1 cellular context compared by ENCODE assay signal in the genomic region with DNA sequence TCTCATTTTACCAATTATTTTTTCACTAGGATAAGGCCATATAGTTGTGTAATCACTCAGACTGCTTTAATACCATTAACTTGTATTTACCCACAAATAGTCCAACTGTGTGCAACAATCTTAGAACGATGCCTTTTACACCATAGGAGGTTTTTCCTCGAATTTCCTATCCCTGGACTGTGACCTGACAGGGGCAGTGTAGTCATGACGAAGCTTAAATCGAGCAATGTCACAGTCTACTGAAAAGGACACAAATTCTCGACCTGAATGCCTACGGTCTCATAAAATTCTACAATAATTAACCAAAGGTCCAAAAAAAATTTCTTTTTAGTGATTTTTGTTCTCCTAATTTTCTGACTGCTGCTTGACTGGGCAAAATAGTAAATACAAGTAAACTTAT.
A peak's percentile ranks its signal among the peaks of the same experiment; 100 is the strongest.
TF ChIP-seq lines count a peak whose summit lies in the region.

No MANE protein-coding gene starts in this region.

TF ChIP-seq in K562, 482 proteins besides CTCF, POLR2A, EP300 and RAD21 (continued from another document and continues in another):
- TF ChIP-seq ZFP91 (CRISPR knock-in tag; IDR thresholded peaks at IDR 0.05) (no peak), ZKSCAN1 (IDR thresholded peaks at IDR 0.05; ENCODE audit: low read depth, low read length) (no peak), REST (CRISPR knock-in tag; IDR thresholded peaks at IDR 0.05; ENCODE audit: low read depth) (no peak), ZNF699 (CRISPR knock-in tag; IDR thresholded peaks at IDR 0.05; ENCODE audit: insufficient replicate concordance) (no peak), NFE2L1 (tag; IDR thresholded peaks at IDR 0.05; ENCODE audit: borderline replicate concordance, low read depth) (no peak), SMAD1 (IDR thresholded peaks at IDR 0.05; ENCODE audit: low read depth, low read length, partially characterized antibody) (no peak), RFX1 (IDR thresholded peaks at IDR 0.05) (peak; percentile 14; the same call in 1 of the 2 replicates), ARID2 (IDR thresholded peaks at IDR 0.05) (no peak), ZNF174 (CRISPR knock-in tag; IDR thresholded peaks at IDR 0.05) (no peak), CBX1 (IDR thresholded peaks at IDR 0.05; ENCODE audit: low read depth) (no peak), ZFP1 (CRISPR knock-in tag; IDR thresholded peaks at IDR 0.05) (no peak), LCOR (CRISPR knock-in tag; IDR thresholded peaks at IDR 0.05) (no peak), NFE2 (IDR thresholded peaks at IDR 0.05; ENCODE audit: low read depth) (peak; percentile 63), FUS (optimal IDR thresholded peaks at IDR 0.05; ENCODE audit: low read depth, low read length) (no peak), ZNF316 (IDR thresholded peaks at IDR 0.05) (peak; percentile 52; the same call in 1 of the 2 replicates), PYGO2 (tag; IDR thresholded peaks at IDR 0.05) (no peak), ETV6 (IDR thresholded peaks at IDR 0.05; ENCODE audit: borderline replicate concordance in 1 of 2, low read depth in 2 of 2, low read length in 1 of 2) (no peak), ETV6 (CRISPR knock-in tag; IDR thresholded peaks at IDR 0.05; ENCODE audit: borderline replicate concordance) (no peak), ZNF239 (CRISPR knock-in tag; IDR thresholded peaks at IDR 0.05) (no peak), MAFK (IDR thresholded peaks at IDR 0.05; ENCODE audit: low read length) (peak; percentile 42; the same call in 1 of the 2 replicates), XRCC3 (IDR thresholded peaks at IDR 0.05) (no peak), KLF10 (CRISPR knock-in tag; IDR thresholded peaks at IDR 0.05) (no peak), BACH1 (tag; IDR thresholded peaks at IDR 0.05) (peak; percentile 71), DACH1 (IDR thresholded peaks at IDR 0.05; ENCODE audit: partially characterized antibody) (no peak), HDAC2 (IDR thresholded peaks at IDR 0.05) (no peak)
- TF ChIP-seq, protein P1, sequence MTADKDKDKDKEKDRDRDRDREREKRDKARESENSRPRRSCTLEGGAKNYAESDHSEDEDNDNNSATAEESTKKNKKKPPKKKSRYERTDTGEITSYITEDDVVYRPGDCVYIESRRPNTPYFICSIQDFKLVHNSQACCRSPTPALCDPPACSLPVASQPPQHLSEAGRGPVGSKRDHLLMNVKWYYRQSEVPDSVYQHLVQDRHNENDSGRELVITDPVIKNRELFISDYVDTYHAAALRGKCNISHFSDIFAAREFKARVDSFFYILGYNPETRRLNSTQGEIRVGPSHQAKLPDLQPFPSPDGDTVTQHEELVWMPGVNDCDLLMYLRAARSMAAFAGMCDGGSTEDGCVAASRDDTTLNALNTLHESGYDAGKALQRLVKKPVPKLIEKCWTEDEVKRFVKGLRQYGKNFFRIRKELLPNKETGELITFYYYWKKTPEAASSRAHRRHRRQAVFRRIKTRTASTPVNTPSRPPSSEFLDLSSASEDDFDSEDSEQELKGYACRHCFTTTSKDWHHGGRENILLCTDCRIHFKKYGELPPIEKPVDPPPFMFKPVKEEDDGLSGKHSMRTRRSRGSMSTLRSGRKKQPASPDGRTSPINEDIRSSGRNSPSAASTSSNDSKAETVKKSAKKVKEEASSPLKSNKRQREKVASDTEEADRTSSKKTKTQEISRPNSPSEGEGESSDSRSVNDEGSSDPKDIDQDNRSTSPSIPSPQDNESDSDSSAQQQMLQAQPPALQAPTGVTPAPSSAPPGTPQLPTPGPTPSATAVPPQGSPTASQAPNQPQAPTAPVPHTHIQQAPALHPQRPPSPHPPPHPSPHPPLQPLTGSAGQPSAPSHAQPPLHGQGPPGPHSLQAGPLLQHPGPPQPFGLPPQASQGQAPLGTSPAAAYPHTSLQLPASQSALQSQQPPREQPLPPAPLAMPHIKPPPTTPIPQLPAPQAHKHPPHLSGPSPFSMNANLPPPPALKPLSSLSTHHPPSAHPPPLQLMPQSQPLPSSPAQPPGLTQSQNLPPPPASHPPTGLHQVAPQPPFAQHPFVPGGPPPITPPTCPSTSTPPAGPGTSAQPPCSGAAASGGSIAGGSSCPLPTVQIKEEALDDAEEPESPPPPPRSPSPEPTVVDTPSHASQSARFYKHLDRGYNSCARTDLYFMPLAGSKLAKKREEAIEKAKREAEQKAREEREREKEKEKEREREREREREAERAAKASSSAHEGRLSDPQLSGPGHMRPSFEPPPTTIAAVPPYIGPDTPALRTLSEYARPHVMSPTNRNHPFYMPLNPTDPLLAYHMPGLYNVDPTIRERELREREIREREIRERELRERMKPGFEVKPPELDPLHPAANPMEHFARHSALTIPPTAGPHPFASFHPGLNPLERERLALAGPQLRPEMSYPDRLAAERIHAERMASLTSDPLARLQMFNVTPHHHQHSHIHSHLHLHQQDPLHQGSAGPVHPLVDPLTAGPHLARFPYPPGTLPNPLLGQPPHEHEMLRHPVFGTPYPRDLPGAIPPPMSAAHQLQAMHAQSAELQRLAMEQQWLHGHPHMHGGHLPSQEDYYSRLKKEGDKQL (CRISPR knock-in tag; IDR thresholded peaks at IDR 0.05; ENCODE audit: borderline replicate concordance): no peak
- TF ChIP-seq, protein P2, sequence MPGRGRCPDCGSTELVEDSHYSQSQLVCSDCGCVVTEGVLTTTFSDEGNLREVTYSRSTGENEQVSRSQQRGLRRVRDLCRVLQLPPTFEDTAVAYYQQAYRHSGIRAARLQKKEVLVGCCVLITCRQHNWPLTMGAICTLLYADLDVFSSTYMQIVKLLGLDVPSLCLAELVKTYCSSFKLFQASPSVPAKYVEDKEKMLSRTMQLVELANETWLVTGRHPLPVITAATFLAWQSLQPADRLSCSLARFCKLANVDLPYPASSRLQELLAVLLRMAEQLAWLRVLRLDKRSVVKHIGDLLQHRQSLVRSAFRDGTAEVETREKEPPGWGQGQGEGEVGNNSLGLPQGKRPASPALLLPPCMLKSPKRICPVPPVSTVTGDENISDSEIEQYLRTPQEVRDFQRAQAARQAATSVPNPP (IDR thresholded peaks at IDR 0.05; ENCODE audit: borderline replicate concordance, insufficient read depth, insufficient read length): no peak
- TF ChIP-seq, protein P3, sequence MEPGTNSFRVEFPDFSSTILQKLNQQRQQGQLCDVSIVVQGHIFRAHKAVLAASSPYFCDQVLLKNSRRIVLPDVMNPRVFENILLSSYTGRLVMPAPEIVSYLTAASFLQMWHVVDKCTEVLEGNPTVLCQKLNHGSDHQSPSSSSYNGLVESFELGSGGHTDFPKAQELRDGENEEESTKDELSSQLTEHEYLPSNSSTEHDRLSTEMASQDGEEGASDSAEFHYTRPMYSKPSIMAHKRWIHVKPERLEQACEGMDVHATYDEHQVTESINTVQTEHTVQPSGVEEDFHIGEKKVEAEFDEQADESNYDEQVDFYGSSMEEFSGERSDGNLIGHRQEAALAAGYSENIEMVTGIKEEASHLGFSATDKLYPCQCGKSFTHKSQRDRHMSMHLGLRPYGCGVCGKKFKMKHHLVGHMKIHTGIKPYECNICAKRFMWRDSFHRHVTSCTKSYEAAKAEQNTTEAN (CRISPR knock-in tag; IDR thresholded peaks at IDR 0.05): no peak
- TF ChIP-seq, protein P4, sequence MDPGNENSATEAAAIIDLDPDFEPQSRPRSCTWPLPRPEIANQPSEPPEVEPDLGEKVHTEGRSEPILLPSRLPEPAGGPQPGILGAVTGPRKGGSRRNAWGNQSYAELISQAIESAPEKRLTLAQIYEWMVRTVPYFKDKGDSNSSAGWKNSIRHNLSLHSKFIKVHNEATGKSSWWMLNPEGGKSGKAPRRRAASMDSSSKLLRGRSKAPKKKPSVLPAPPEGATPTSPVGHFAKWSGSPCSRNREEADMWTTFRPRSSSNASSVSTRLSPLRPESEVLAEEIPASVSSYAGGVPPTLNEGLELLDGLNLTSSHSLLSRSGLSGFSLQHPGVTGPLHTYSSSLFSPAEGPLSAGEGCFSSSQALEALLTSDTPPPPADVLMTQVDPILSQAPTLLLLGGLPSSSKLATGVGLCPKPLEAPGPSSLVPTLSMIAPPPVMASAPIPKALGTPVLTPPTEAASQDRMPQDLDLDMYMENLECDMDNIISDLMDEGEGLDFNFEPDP (CRISPR knock-in tag; IDR thresholded peaks at IDR 0.05): no peak
- TF ChIP-seq, protein P5, sequence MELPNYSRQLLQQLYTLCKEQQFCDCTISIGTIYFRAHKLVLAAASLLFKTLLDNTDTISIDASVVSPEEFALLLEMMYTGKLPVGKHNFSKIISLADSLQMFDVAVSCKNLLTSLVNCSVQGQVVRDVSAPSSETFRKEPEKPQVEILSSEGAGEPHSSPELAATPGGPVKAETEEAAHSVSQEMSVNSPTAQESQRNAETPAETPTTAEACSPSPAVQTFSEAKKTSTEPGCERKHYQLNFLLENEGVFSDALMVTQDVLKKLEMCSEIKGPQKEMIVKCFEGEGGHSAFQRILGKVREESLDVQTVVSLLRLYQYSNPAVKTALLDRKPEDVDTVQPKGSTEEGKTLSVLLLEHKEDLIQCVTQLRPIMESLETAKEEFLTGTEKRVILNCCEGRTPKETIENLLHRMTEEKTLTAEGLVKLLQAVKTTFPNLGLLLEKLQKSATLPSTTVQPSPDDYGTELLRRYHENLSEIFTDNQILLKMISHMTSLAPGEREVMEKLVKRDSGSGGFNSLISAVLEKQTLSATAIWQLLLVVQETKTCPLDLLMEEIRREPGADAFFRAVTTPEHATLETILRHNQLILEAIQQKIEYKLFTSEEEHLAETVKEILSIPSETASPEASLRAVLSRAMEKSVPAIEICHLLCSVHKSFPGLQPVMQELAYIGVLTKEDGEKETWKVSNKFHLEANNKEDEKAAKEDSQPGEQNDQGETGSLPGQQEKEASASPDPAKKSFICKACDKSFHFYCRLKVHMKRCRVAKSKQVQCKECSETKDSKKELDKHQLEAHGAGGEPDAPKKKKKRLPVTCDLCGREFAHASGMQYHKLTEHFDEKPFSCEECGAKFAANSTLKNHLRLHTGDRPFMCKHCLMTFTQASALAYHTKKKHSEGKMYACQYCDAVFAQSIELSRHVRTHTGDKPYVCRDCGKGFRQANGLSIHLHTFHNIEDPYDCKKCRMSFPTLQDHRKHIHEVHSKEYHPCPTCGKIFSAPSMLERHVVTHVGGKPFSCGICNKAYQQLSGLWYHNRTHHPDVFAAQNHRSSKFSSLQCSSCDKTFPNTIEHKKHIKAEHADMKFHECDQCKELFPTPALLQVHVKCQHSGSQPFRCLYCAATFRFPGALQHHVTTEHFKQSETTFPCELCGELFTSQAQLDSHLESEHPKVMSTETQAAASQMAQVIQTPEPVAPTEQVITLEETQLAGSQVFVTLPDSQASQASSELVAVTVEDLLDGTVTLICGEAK (IDR thresholded peaks at IDR 0.05): no peak
- TF ChIP-seq, protein P5 (CRISPR knock-in tag; IDR thresholded peaks at IDR 0.05): no peak
